Comparison of ENCODE assay signal across 2 cellular contexts in genomic region chr2:218517434-218518206, GRCh38.
TF ChIP-seq lines count a peak whose summit lies in the region.

No MANE protein-coding gene starts in this region.

TF ChIP-seq in GM12878, 131 proteins besides CTCF, POLR2A, EP300 and RAD21 (continues in another document):
- TF ChIP-seq ZNF687 (IDR thresholded peaks at IDR 0.05) (peak; percentile 51; the same call in 1 of the 2 replicates), NFYA (IDR thresholded peaks at IDR 0.05; ENCODE audit: borderline replicate concordance, low read depth, low read length) (no peak), SRF (IDR thresholded peaks at IDR 0.05; ENCODE audit: low read depth in 2 of 2, low read length in 2 of 2) (no peak), ZNF384 (IDR thresholded peaks at IDR 0.05; ENCODE audit: borderline replicate concordance, low read depth, low read length) (no peak), ZBTB40 (IDR thresholded peaks at IDR 0.05; ENCODE audit: borderline replicate concordance) (no peak), SMAD1 (IDR thresholded peaks at IDR 0.05; ENCODE audit: low read depth, partially characterized antibody) (no peak), EED (IDR thresholded peaks at IDR 0.05; ENCODE audit: low read depth) (no peak), ATF7 (IDR thresholded peaks at IDR 0.05; ENCODE audit: low read depth) (peak; percentile 79), CBFB (IDR thresholded peaks at IDR 0.05; ENCODE audit: low read depth) (no peak), SMAD5 (IDR thresholded peaks at IDR 0.05; ENCODE audit: low read depth) (no peak), SIN3A (IDR thresholded peaks at IDR 0.05; ENCODE audit: low read depth, low read length) (no peak), ZBTB4 (CRISPR knock-in tag; IDR thresholded peaks at IDR 0.05) (no peak), GABPA (IDR thresholded peaks at IDR 0.05; ENCODE audit: low read depth) (no peak), JUND (IDR thresholded peaks at IDR 0.05; ENCODE audit: low read depth, low read length) (0 out of 2 replicates have a peak, but pooled peaks have one; percentile 42), SIX5 (IDR thresholded peaks at IDR 0.05; ENCODE audit: low read depth, low read length, severe bottlenecking) (no peak), PAX5 (IDR thresholded peaks at IDR 0.05; ENCODE audit: borderline replicate concordance, low read depth, low read length) (no peak), MXI1 (IDR thresholded peaks at IDR 0.05; ENCODE audit: low read depth, low read length) (no peak), ZNF274 (IDR thresholded peaks at IDR 0.05; ENCODE audit: insufficient read depth, insufficient read length) (no peak), CHD2 (IDR thresholded peaks at IDR 0.05; ENCODE audit: borderline replicate concordance, low read depth, low read length) (no peak)

TF ChIP-seq in GM23338, 12 proteins besides CTCF, POLR2A, EP300 and RAD21 (continued from another document):
- TF ChIP-seq ZNF462 (CRISPR knock-in tag; IDR thresholded peaks at IDR 0.05) (no peak), EZH2 (IDR thresholded peaks at IDR 0.05; ENCODE audit: low read depth, unreplicated experiment) (no peak), POLR2AphosphoS5 (IDR thresholded peaks at IDR 0.05; ENCODE audit: low read depth) (no peak)
TF ChIP-seq in GM23338: peak in this region for 0.
